ENCODE assay signal across 31 cellular contexts in the genomic region with DNA sequence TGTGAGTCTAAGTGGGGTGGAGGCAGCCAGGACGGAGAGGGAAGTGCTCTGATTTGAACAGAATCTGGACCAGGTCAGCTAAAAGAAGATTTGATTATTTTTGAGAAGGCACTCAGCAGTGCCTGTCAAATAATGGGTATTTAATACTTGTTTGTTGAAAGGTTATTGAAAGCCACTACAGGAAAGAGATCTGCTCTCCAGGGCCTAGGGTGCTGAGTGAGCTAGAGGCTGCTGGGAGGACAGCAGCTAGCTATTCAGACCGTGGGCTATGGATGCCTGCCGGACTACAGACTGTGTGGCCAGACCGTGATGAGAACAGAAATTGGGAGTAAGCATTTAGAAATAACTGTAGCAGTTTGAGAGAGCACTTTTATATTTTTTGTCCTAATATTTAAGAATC. TPM values are rescaled to one million over a fixed set of nuclear protein-coding genes. Genes with fewer than 3 reads are reported as not detected.
"Had no signal": no experiment of that assay in that cellular context is flagged by ENCODE, and none has a peak within 500 bp of the region (broad histone marks: within the 10 kb centered on the region; RNA-seq: fewer than 3 reads in every experiment).

No MANE protein-coding gene starts in this region.

- H3K4me1 ChIP-seq: breast epithelium had no signal

- H3K9me3 ChIP-seq: ascending aorta, body of pancreas, breast epithelium had no signal

- H3K36me3 ChIP-seq: ascending aorta, brain microvascular endothelial cell, breast epithelium had no signal

- H3K4me3 ChIP-seq: ascending aorta, body of pancreas, breast epithelium had no signal

- H3K27me3 ChIP-seq: ascending aorta, body of pancreas, brain microvascular endothelial cell, breast epithelium had no signal

- DNase-seq: activated B cell treated with CpG ODN at 0.5 μM for 24 hours; activated CD4-positive, alpha-beta memory T cell treated with anti-CD3 and anti-CD28 coated beads for 36 hours; activated CD4-positive, alpha-beta T cell treated with anti-CD3 and anti-CD28 coated beads for 4 hours; activated CD4-positive, alpha-beta T cell treated with anti-CD3 and anti-CD28 coated beads, Interleukin-2, amount 10 ng/mL, durations not matched to agents 24 days and 14 days; activated CD4-positive, alpha-beta T cell treated with anti-CD3 and anti-CD28 coated beads, Interleukin-2, amount 50 U/mL, for 1 hour; activated CD4-positive, alpha-beta T cell treated with anti-CD3 and anti-CD28 coated beads, Interleukin-2, amount 50 U/mL, for 4 hours; activated CD4-positive, CD25-positive, alpha-beta regulatory T cell treated with anti-CD3 and anti-CD28 coated beads, Interleukin-2, amount 50 U/mL, for 72 hours; activated CD8-positive, alpha-beta memory T cell treated with anti-CD3 and anti-CD28 coated beads, Interleukin-2, amount 50 U/mL, for 4 hours; activated CD8-positive, alpha-beta T cell treated with anti-CD3 and anti-CD28 coated beads for 36 hours; activated gamma-delta T cell; activated naive CD4-positive, alpha-beta T cell treated with anti-CD3 and anti-CD28 coated beads, Interleukin-2, amount 10 ng/mL, durations not matched to agents 7 days and 5 days; activated naive CD4-positive, alpha-beta T cell treated with Interleukin-2 at 50 U/mL for 16 hours; activated naive CD8-positive, alpha-beta T cell treated with anti-CD3 and anti-CD28 coated beads, Interleukin-2, amount 10 ng/mL, durations not matched to agents 7 days and 5 days; activated naive CD8-positive, alpha-beta T cell treated with anti-CD3 and anti-CD28 coated beads, Interleukin-2, amount 50 U/mL, for 24 hours; activated T-cell treated with anti-CD3 and anti-CD28 coated beads for 4 hours; activated T-cell treated with anti-CD3 and anti-CD28 coated beads, Interleukin-2, amount 50 U/mL, for 1 hour; activated T-cell treated with anti-CD3 and anti-CD28 coated beads, Interleukin-2, amount 50 U/mL, for 4 hours; activated T-cell treated with anti-CD3 and anti-CD28 coated beads, Interleukin-2, amount 50 U/mL, for 72 hours; amygdala; anterior cingulate cortex; body of pancreas; brain microvascular endothelial cell; central memory CD4-positive, alpha-beta T cell; T-helper 1 cell; T-helper 2 cell; T-helper 9 cell had no signal

- H3K27ac ChIP-seq: ascending aorta, body of pancreas, brain microvascular endothelial cell, breast epithelium, VCaP had no signal

RNA-seq across cellular contexts. Expression of a gene that starts 8.8 kb away (rescaled TPM):
- total RNA-seq: activated B cell treated with CpG ODN at 0.5 μM for 24 hours; activated CD8-positive, alpha-beta memory T cell treated with anti-CD3 and anti-CD28 coated beads for 36 hours; activated naive CD8-positive, alpha-beta T cell treated with anti-CD3 and anti-CD28 coated beads, Interleukin-2, amount 10 ng/mL, durations not matched to agents 7 days and 5 days; activated T-helper 1 cell treated with anti-CD3 and anti-CD28 coated beads, Interleukin-12 subunit alpha, Interleukin-12 subunit beta, Interleukin-2, Interleukin-4 antibody, amounts not matched to agents 30 ng/mL and 10 ng/mL and 1 ng/mL, durations not matched to agents 14 hours and 24 hours and 36 hours; ascending aorta had no signal
